ENCODE assay signal across 27 cellular contexts in genomic region chr3:46889381-46890110, GRCh38. TPM values are rescaled to one million over a fixed set of nuclear protein-coding genes. Genes with fewer than 3 reads are reported as not detected.
DNase-seq lines count a peak whose midpoint lies in the region; ATAC-seq and TF ChIP-seq lines count a peak whose summit lies in the region.
"Had no signal": no experiment of that assay in that cellular context is flagged by ENCODE, and none has a peak within 500 bp of the region (broad histone marks: within the 10 kb centered on the region; RNA-seq: fewer than 3 reads in every experiment).

No MANE protein-coding gene starts in this region.

- H3K27ac ChIP-seq in heart right ventricle (no peak overlapping the region), ascending aorta (no peak overlapping the region), lower lobe of right lung (no peak overlapping the region)
- H3K27ac ChIP-seq: thoracic aorta, vagina had no signal

- H3K9me3 ChIP-seq in heart right ventricle (no peaks in the 10 kb centered on the region), ascending aorta (no peaks in the 10 kb centered on the region), lower lobe of right lung (no peaks in the 10 kb centered on the region)
- H3K9me3 ChIP-seq: MG63, thoracic aorta, vagina had no signal

- H3K27me3 ChIP-seq in heart right ventricle (peaks cover 0 to 48% (median 0%) of the 10 kb centered on the region in 7 donors), ascending aorta (no peaks in the 10 kb centered on the region), lower lobe of right lung (ENCODE audit: low read depth) (peaks cover 9% of the 10 kb centered on the region)
- H3K27me3 ChIP-seq: MG63, vagina had no signal

- H3K36me3 ChIP-seq in heart right ventricle (no peaks in the 10 kb centered on the region), ascending aorta (no peaks in the 10 kb centered on the region), lower lobe of right lung (no peaks in the 10 kb centered on the region)
- H3K36me3 ChIP-seq: MG63, thoracic aorta, vagina had no signal

- H3K4me1 ChIP-seq in heart right ventricle (peaks cover 11 to 50% (median 31%) of the 10 kb centered on the region in 9 donors), ascending aorta (peaks cover 0 to 18% of the 10 kb centered on the region in 2 donors), lower lobe of right lung (peaks cover 25% of the 10 kb centered on the region)

- no peak for TF ChIP-seq CTCF in heart right ventricle (IDR thresholded peaks at IDR 0.05)
- TF ChIP-seq CTCF in ascending aorta (IDR thresholded peaks at IDR 0.05): no peak
- TF ChIP-seq CTCF in lower lobe of right lung (IDR thresholded peaks at IDR 0.05): no peak

- H3K9me3 Mint-ChIP-seq in stimulated activated naive CD8-positive, alpha-beta T cell treated with anti-CD3 and anti-CD28 coated beads, Interleukin-15, amount 100 ng/mL, for 72 hours: no peaks in the 10 kb centered on the region
- H3K9me3 Mint-ChIP-seq: activated CD4-positive, alpha-beta memory T cell treated with anti-CD3 and anti-CD28 coated beads, Interleukin-2, amount 10 ng/mL, durations not matched to agents 7 days and 5 days; activated naive CD8-positive, alpha-beta T cell treated with anti-CD3 and anti-CD28 coated beads, Interleukin-2, amount 10 ng/mL, durations not matched to agents 7 days and 5 days; HFFc6; naive thymus-derived CD4-positive, alpha-beta T cell had no signal

- no peak overlapping the region for H3K27ac Mint-ChIP-seq in stimulated activated naive CD8-positive, alpha-beta T cell treated with anti-CD3 and anti-CD28 coated beads, Interleukin-15, amount 100 ng/mL, for 72 hours
- H3K27ac Mint-ChIP-seq: activated CD4-positive, alpha-beta memory T cell treated with anti-CD3 and anti-CD28 coated beads, Interleukin-2, amount 10 ng/mL, durations not matched to agents 7 days and 5 days; activated naive CD8-positive, alpha-beta T cell treated with anti-CD3 and anti-CD28 coated beads, Interleukin-2, amount 10 ng/mL, durations not matched to agents 7 days and 5 days; HFFc6; naive thymus-derived CD4-positive, alpha-beta T cell had no signal

- ATAC-seq in heart right ventricle (peak in 1 of 8 donors; percentile 15), Right ventricle myocardium inferior (no peak), left ventricle myocardium superior (peak; percentile 4), lower lobe of right lung (no peak)
- no peak for ATAC-seq in stimulated activated naive CD8-positive, alpha-beta T cell treated with anti-CD3 and anti-CD28 coated beads, Interleukin-15, amount 100 ng/mL, for 72 hours
- ATAC-seq: activated CD4-positive, CD25-positive, alpha-beta regulatory T cell treated with anti-CD3 and anti-CD28 coated beads, Interleukin-2, amount 50 U/mL, for 24 hours; naive thymus-derived CD4-positive, alpha-beta T cell had no signal

- WGBS in heart right ventricle, 2 donors: 57 to 65% methylated on average over 6 of the region's 6 CpGs

- intact Hi-C loops in heart right ventricle (cut with DNase I) (no loop called here), Right ventricle myocardium inferior (cut with DNase I) (no loop called here), left ventricle myocardium superior (cut with micrococcal nuclease) (no loop called here), ascending aorta (cut with DNase I) (no loop called here), lower lobe of right lung (cut with DNase I) (loop anchor here (10.0 kb wide), 1 partner anchor 185 kb away; the partner anchor contains the start of gene TMIE)

- peaks cover 71% of the 10 kb centered on the region for H3K27me3 Mint-ChIP-seq in stimulated activated naive CD8-positive, alpha-beta T cell treated with anti-CD3 and anti-CD28 coated beads, Interleukin-15, amount 100 ng/mL, for 72 hours

- H3K4me3 Mint-ChIP-seq in stimulated activated naive CD8-positive, alpha-beta T cell treated with anti-CD3 and anti-CD28 coated beads, Interleukin-15, amount 100 ng/mL, for 72 hours: no peak overlapping the region
- H3K4me3 Mint-ChIP-seq: activated CD4-positive, alpha-beta memory T cell treated with anti-CD3 and anti-CD28 coated beads, Interleukin-2, amount 10 ng/mL, durations not matched to agents 7 days and 5 days; activated naive CD8-positive, alpha-beta T cell treated with anti-CD3 and anti-CD28 coated beads, Interleukin-2, amount 10 ng/mL, durations not matched to agents 7 days and 5 days; CD4-positive, CD25-positive, alpha-beta regulatory T cell; HFFc6; naive thymus-derived CD4-positive, alpha-beta T cell had no signal

- H3K4me3 ChIP-seq in heart right ventricle: no peak overlapping the region
- no peak overlapping the region for H3K4me3 ChIP-seq in ascending aorta
- H3K4me3 ChIP-seq in lower lobe of right lung: no peak overlapping the region
- H3K4me3 ChIP-seq: MG63, thoracic aorta, vagina had no signal

- DNase-seq in heart right ventricle: peak; percentile 61 to 64
- DNase-seq in Right ventricle myocardium inferior (ENCODE audit: missing footprints): no peak
- peak; percentile 42 for DNase-seq in SK-N-DZ (ENCODE audit: low spot score)
- DNase-seq in left ventricle myocardium superior: peak; percentile 65
- no peak for DNase-seq in stimulated activated naive CD8-positive, alpha-beta T cell treated with anti-CD3 and anti-CD28 coated beads, Interleukin-15, amount 100 ng/mL, for 72 hours
- no peak for DNase-seq in ascending aorta (ENCODE audit: low spot score in 2 of 2)
- no peak for DNase-seq in lower lobe of right lung
- DNase-seq in epidermal melanocyte (ENCODE audit: insufficient read length, low spot score): no peak
- DNase-seq: activated CD4-positive, alpha-beta memory T cell treated with anti-CD3 and anti-CD28 coated beads, Interleukin-2, amount 10 ng/mL, durations not matched to agents 7 days and 5 days; activated effector memory CD4-positive, alpha-beta T cell treated with Interleukin-2 at 50 U/mL for 16 hours; activated naive CD8-positive, alpha-beta T cell treated with anti-CD3 and anti-CD28 coated beads, Interleukin-2, amount 10 ng/mL, durations not matched to agents 7 days and 5 days; CD4-positive, CD25-positive, alpha-beta regulatory T cell; glutamatergic neuron; HFFc6; KBM-7; MG63; naive thymus-derived CD4-positive, alpha-beta T cell; NCI-H1436; NCI-H524 treated with DMSO at 0.1 percent for 48 hours; stimulated activated CD4-positive, alpha-beta T cell treated with anti-CD3 and anti-CD28 coated beads, Interleukin-12 subunit alpha, Interleukin-12 subunit beta, amount 100 ng/mL, for 4 hours; stimulated activated CD4-positive, alpha-beta T cell treated with anti-CD3 and anti-CD28 coated beads, Interleukin-4, amount 100 ng/mL, for 4 hours; stimulated activated naive CD4-positive, alpha-beta T cell had no signal

- H3K4me1 Mint-ChIP-seq in stimulated activated naive CD8-positive, alpha-beta T cell treated with anti-CD3 and anti-CD28 coated beads, Interleukin-15, amount 100 ng/mL, for 72 hours: peaks cover 10% of the 10 kb centered on the region
- H3K4me1 Mint-ChIP-seq: activated naive CD8-positive, alpha-beta T cell treated with anti-CD3 and anti-CD28 coated beads, Interleukin-2, amount 10 ng/mL, durations not matched to agents 7 days and 5 days had no signal

RNA-seq across cellular contexts. Expression of gene PTH1R, which starts 12.0 kb away (rescaled TPM):
- total RNA-seq in heart right ventricle: 10 to 100 TPM in 2 of 10 donors, 1 to 10 TPM in 8; 1.5 to 18.5 (median 3.0) TPM
- 10 to 100 TPM; 12.8 to 89.8 TPM for polyA plus RNA-seq in heart right ventricle
- total RNA-seq in Right ventricle myocardium inferior: 12.7 TPM
- polyA plus RNA-seq in SK-N-DZ (2014; cell fraction: cytosol; rRNA removed): 0.43 and 0.46 TPM in 2 replicates
- 1.3 and 2.0 TPM in 2 replicates for polyA plus RNA-seq in SK-N-DZ (2014; cell fraction: nucleus; rRNA removed)
- total RNA-seq in left ventricle myocardium superior: 13.0 TPM
- total RNA-seq in ascending aorta: 10.3 TPM
- 14.5 TPM for total RNA-seq in lower lobe of right lung
- total RNA-seq: activated CD4-positive, alpha-beta memory T cell treated with anti-CD3 and anti-CD28 coated beads, Interleukin-2, amount 10 ng/mL, durations not matched to agents 7 days and 5 days; activated naive CD8-positive, alpha-beta T cell treated with anti-CD3 and anti-CD28 coated beads, Interleukin-2, amount 10 ng/mL, durations not matched to agents 7 days and 5 days; CD4-positive, CD25-positive, alpha-beta regulatory T cell; naive thymus-derived CD4-positive, alpha-beta T cell had no signal
- polyA plus RNA-seq: CD4-positive, CD25-positive, alpha-beta regulatory T cell; naive thymus-derived CD4-positive, alpha-beta T cell had no signal

RNA-seq across cellular contexts. Expression of gene MYL3, which starts 26.3 kb away (rescaled TPM):
- total RNA-seq in heart right ventricle (1,000 to 10,000 TPM; 5,377 to 9,904 (median 7,431) TPM), Right ventricle myocardium inferior (11,437 TPM), left ventricle myocardium superior (9,164 TPM), ascending aorta (3.6 TPM), lower lobe of right lung (2.0 TPM)
- 1,000 to 10,000 TPM; 7,541 to 8,578 TPM for polyA plus RNA-seq in heart right ventricle
- not detected in 2 replicates for polyA plus RNA-seq in SK-N-DZ (2014; cell fraction: cytosol; rRNA removed)
- polyA plus RNA-seq in SK-N-DZ (2014; cell fraction: nucleus; rRNA removed): not detected in 2 replicates
- total RNA-seq: activated CD4-positive, alpha-beta memory T cell treated with anti-CD3 and anti-CD28 coated beads, Interleukin-2, amount 10 ng/mL, durations not matched to agents 7 days and 5 days; activated naive CD8-positive, alpha-beta T cell treated with anti-CD3 and anti-CD28 coated beads, Interleukin-2, amount 10 ng/mL, durations not matched to agents 7 days and 5 days; CD4-positive, CD25-positive, alpha-beta regulatory T cell; endothelial cell of umbilical vein; naive thymus-derived CD4-positive, alpha-beta T cell; osteoblast; vagina had no signal
- polyA plus RNA-seq: CD4-positive, CD25-positive, alpha-beta regulatory T cell; endothelial cell of umbilical vein; naive thymus-derived CD4-positive, alpha-beta T cell had no signal

Comparison
In these comparisons a context has a peak if more than half of its experiments do, and no peak if none do; other contexts are left out.
1. DNase-seq: peak in heart right ventricle (2 of 2), SK-N-DZ (single experiment) and left ventricle myocardium superior (single experiment); none in Right ventricle myocardium inferior (single experiment), stimulated activated naive CD8-positive, alpha-beta T cell treated with anti-CD3 and anti-CD28 coated beads, Interleukin-15, amount 100 ng/mL, for 72 hours (0 of 2), ascending aorta (0 of 2), lower lobe of right lung (single experiment) and epidermal melanocyte (single experiment).
2. RNA of gene MYL3, which starts 26.3 kb away (total RNA-seq): 11,437 TPM in Right ventricle myocardium inferior (single experiment), 9,164 TPM in left ventricle myocardium superior (single experiment) and 5,377 to 9,904 TPM in heart right ventricle; 3.6 TPM in ascending aorta (single experiment) and 2.0 TPM in lower lobe of right lung (single experiment); every median in the first group is over 1,000 times any median in the second.